In genomic region chr17:53409588-53409987, GRCh38 we compare ENCODE assay signal across 3 cellular contexts.
TF ChIP-seq lines count a peak whose summit lies in the region.

No MANE protein-coding gene starts in this region.

TF ChIP-seq in HepG2, 621 proteins besides CTCF, POLR2A, EP300 and RAD21:
- TF ChIP-seq CEBPB (IDR thresholded peaks at IDR 0.05; ENCODE audit: borderline replicate concordance, low read depth, low read length) (no peak), MAFF (IDR thresholded peaks at IDR 0.05; ENCODE audit: low read depth, low read length) (peak; percentile 19; the same call in 1 of the 2 replicates), ZNF33B (CRISPR knock-in tag; IDR thresholded peaks at IDR 0.05) (no peak), MAFK (conservative IDR thresholded peaks at IDR 0.05 in 1 of 2, IDR thresholded peaks at IDR 0.05 in 1 of 2; ENCODE audit: low read length in 2 of 2) (peak; percentile 28 to 71; a peak in 3 of 4 replicates)

TF ChIP-seq in A549, 52 proteins besides CTCF, POLR2A, EP300 and RAD21:
- TF ChIP-seq MAFK (IDR thresholded peaks at IDR 0.05; ENCODE audit: partially characterized antibody) = peak; percentile 68
- no peak for TF ChIP-seq PBX3 (IDR thresholded peaks at IDR 0.05)

TF ChIP-seq in K562, 482 proteins besides CTCF, POLR2A, EP300 and RAD21:
- peak; percentile 43; the same call in 1 of the 2 replicates for TF ChIP-seq ZNF316 (IDR thresholded peaks at IDR 0.05)
- TF ChIP-seq SIN3A (IDR thresholded peaks at IDR 0.05; ENCODE audit: borderline replicate concordance in 2 of 2, control insufficient read depth in 1 of 2, low read depth in 2 of 2, low read length in 2 of 2) = no peak
